In the genomic region with DNA sequence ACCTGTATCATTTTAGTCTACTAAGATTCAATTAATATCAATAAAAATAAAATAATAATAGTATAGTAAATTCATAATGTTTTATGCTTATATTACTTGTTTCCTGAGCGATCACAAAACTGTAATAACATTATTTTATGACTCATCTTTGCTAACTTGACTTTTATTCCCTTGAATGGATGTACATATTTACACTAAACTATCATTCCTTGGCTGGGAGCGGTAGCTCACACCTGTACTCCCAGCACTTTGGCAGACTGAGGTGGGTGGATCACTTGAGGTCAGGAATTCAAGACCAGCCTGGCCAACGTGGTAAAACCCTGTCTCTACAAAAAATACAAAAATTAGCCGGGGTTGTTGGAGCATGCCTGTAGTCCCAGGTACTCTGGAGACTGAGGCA, we compare ENCODE assay signal across 15 cellular contexts.
"Had no signal": no experiment of that assay in that cellular context is flagged by ENCODE, and none has a peak within 500 bp of the region (broad histone marks: within the 10 kb centered on the region; RNA-seq: fewer than 3 reads in every experiment).

No MANE protein-coding gene starts in this region.

- H3K9me3 ChIP-seq: pancreas, tibial artery had no signal

- ATAC-seq: activated CD8-positive, alpha-beta T cell treated with anti-CD3 and anti-CD28 coated beads for 36 hours; activated T-cell treated with anti-CD3 and anti-CD28 coated beads, Interleukin-2, amount 50 U/mL, for 72 hours; heart left ventricle; left lobe of liver had no signal

- H3K4me1 ChIP-seq: heart left ventricle, neural progenitor cell had no signal

- H3K36me3 ChIP-seq: brain microvascular endothelial cell, heart left ventricle, neural progenitor cell, pancreas, tibial artery had no signal

- FAIRE-seq: frontal cortex, islet of Langerhans, pancreas had no signal

- H3K27ac ChIP-seq: brain microvascular endothelial cell, dorsolateral prefrontal cortex, heart left ventricle, neural progenitor cell, tibial artery had no signal

- H3K27me3 ChIP-seq: brain microvascular endothelial cell, dorsolateral prefrontal cortex, neural progenitor cell, pancreas, tibial artery had no signal

- H3K4me3 ChIP-seq: dorsolateral prefrontal cortex, heart left ventricle, neural progenitor cell, pancreas, tibial artery had no signal

- DNase-seq: activated CD8-positive, alpha-beta memory T cell treated with anti-CD3 and anti-CD28 coated beads, Interleukin-2, amount 50 U/mL, for 4 hours; activated CD8-positive, alpha-beta T cell treated with anti-CD3 and anti-CD28 coated beads for 36 hours; activated gamma-delta T cell treated with Interleukin-2 at 50 U/mL for 16 hours; activated naive CD8-positive, alpha-beta T cell treated with anti-CD3 and anti-CD28 coated beads for 36 hours; activated T-cell treated with anti-CD3 and anti-CD28 coated beads, Interleukin-2, amount 50 U/mL, for 72 hours; brain microvascular endothelial cell; dorsolateral prefrontal cortex; heart left ventricle; pancreas; retina; tibial artery had no signal
